Comparison of ENCODE assay signal across 1 cellular context in the genomic region with DNA sequence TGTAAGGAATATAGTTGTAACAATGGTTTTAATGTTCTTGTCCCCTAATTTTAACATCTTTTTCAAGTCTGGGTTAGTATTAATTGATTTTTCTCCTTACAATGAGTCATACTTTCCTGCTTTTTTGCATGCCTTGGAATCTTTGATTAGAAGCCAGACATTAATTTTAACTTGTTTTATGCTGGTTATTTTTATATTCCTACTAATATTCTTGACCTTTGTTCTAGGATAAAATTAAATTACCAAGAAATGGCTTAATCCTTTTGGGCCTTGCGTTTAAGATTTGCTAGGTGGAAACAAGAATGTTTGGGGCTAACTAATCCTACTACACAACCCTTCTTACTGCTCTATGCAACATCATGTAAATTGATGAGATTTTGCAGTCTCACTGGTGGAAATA.
A peak's percentile ranks its signal among the peaks of the same experiment; 100 is the strongest.
TF ChIP-seq lines count a peak whose summit lies in the region.

No MANE protein-coding gene starts in this region.

TF ChIP-seq in IMR-90, 13 proteins besides CTCF, POLR2A, EP300 and RAD21:
- TF ChIP-seq MXI1 (IDR thresholded peaks at IDR 0.05; ENCODE audit: borderline replicate concordance, low read depth, low read length) (no peak), FOS (IDR thresholded peaks at IDR 0.05; ENCODE audit: low read depth, low read length) (0 out of 2 replicates have a peak, but pooled peaks have one; percentile 16)
